In genomic region chr17:74852237-74853047, GRCh38 we compare ENCODE assay signal across 8 cellular contexts. TPM values are rescaled to one million over a fixed set of nuclear protein-coding genes. Genes with fewer than 3 reads are reported as not detected.
DNase-seq lines count a peak whose midpoint lies in the region; ATAC-seq and TF ChIP-seq lines count a peak whose summit lies in the region.

No MANE protein-coding gene starts in this region.

- 11% methylated on average over 52 of the region's 76 CpGs for WGBS in prostate gland

- H3K9me3 Mint-ChIP-seq in activated T-cell treated with anti-CD3 and anti-CD28 coated beads, Interleukin-2, amount 50 U/mL, for 24 hours, result no peaks in the 10 kb centered on the region
- H3K9me3 Mint-ChIP-seq in stimulated activated memory B cell treated with anti-CD40 and anti-IgM and Interleukin-4, amounts not matched to agents 10 μg/mL and 1 μg/mL and 100 μg/mL, for 72 hours, result no peaks in the 10 kb centered on the region

- no peak for TF ChIP-seq POLR2A in prostate gland (IDR thresholded peaks at IDR 0.05)

- peak; percentile 63 for ATAC-seq in stimulated activated memory B cell treated with anti-CD40 and anti-IgM and Interleukin-4, amounts not matched to agents 10 μg/mL and 1 μg/mL and 100 μg/mL, for 72 hours
- ATAC-seq in GM18870 (IDR thresholded peaks at IDR 0.05; ENCODE audit: unreplicated experiment) (no peak), HG02981 (IDR thresholded peaks at IDR 0.05; ENCODE audit: unreplicated experiment) (no peak)

- no peaks in the 10 kb centered on the region for H3K36me3 ChIP-seq in prostate gland

- no peaks in the 10 kb centered on the region for H3K9me3 ChIP-seq in prostate gland

- H3K4me3 Mint-ChIP-seq in activated T-cell treated with anti-CD3 and anti-CD28 coated beads, Interleukin-2, amount 50 U/mL, for 24 hours, result peak overlapping the region; percentile 73
- peak overlapping the region; percentile 45 for H3K4me3 Mint-ChIP-seq in stimulated activated memory B cell treated with anti-CD40 and anti-IgM and Interleukin-4, amounts not matched to agents 10 μg/mL and 1 μg/mL and 100 μg/mL, for 72 hours

- peak; percentile 65 for DNase-seq in AG08396 (ENCODE audit: low spot score)
- peak; percentile 79 for DNase-seq in NAMALWA (ENCODE audit: low spot score)
- DNase-seq in activated T-cell treated with anti-CD3 and anti-CD28 coated beads, Interleukin-2, amount 50 U/mL, for 24 hours, result peak; percentile 77
- DNase-seq in islet precursor cell, result peak; percentile 97
- no peak for DNase-seq in prostate gland (ENCODE audit: low spot score)

- no peaks in the 10 kb centered on the region for H3K36me3 Mint-ChIP-seq in activated T-cell treated with anti-CD3 and anti-CD28 coated beads, Interleukin-2, amount 50 U/mL, for 24 hours (ENCODE audit: low read depth)
- no peaks in the 10 kb centered on the region for H3K36me3 Mint-ChIP-seq in stimulated activated memory B cell treated with anti-CD40 and anti-IgM and Interleukin-4, amounts not matched to agents 10 μg/mL and 1 μg/mL and 100 μg/mL, for 72 hours

- H3K4me1 Mint-ChIP-seq in activated T-cell treated with anti-CD3 and anti-CD28 coated beads, Interleukin-2, amount 50 U/mL, for 24 hours (ENCODE audit: low read depth), result peaks cover 10% of the 10 kb centered on the region
- H3K4me1 Mint-ChIP-seq in stimulated activated memory B cell treated with anti-CD40 and anti-IgM and Interleukin-4, amounts not matched to agents 10 μg/mL and 1 μg/mL and 100 μg/mL, for 72 hours, result peaks cover 12% of the 10 kb centered on the region

- intact Hi-C loops in prostate gland (cut with DNase I), result no loop called here

- TF ChIP-seq CTCF in prostate gland (IDR thresholded peaks at IDR 0.05), result no peak

- H3K27me3 ChIP-seq in prostate gland (replicated peaks; ENCODE audit: insufficient read depth), result peaks cover 15% of the 10 kb centered on the region

- no peak overlapping the region for H3K27ac Mint-ChIP-seq in activated T-cell treated with anti-CD3 and anti-CD28 coated beads, Interleukin-2, amount 50 U/mL, for 24 hours
- no peak overlapping the region for H3K27ac Mint-ChIP-seq in stimulated activated memory B cell treated with anti-CD40 and anti-IgM and Interleukin-4, amounts not matched to agents 10 μg/mL and 1 μg/mL and 100 μg/mL, for 72 hours

- H3K4me3 ChIP-seq in prostate gland, result no peak overlapping the region

- H3K4me1 ChIP-seq in prostate gland (replicated peaks), result no peaks in the 10 kb centered on the region

- peaks cover 57% of the 10 kb centered on the region for H3K27me3 Mint-ChIP-seq in activated T-cell treated with anti-CD3 and anti-CD28 coated beads, Interleukin-2, amount 50 U/mL, for 24 hours
- peaks cover 88% of the 10 kb centered on the region for H3K27me3 Mint-ChIP-seq in stimulated activated memory B cell treated with anti-CD40 and anti-IgM and Interleukin-4, amounts not matched to agents 10 μg/mL and 1 μg/mL and 100 μg/mL, for 72 hours

- H3K27ac ChIP-seq in prostate gland, result no peak overlapping the region

RNA-seq across cellular contexts. Expression of gene GRIN2C, which starts 7.2 kb away (rescaled TPM):
- total RNA-seq in prostate gland, result 1 to 10 TPM in 1 of 2 donors, not detected in 1; 3.6 TPM

RNA-seq across cellular contexts. Expression of gene FDXR, which starts 20.4 kb away (rescaled TPM):
- total RNA-seq in prostate gland, result 100 to 1,000 TPM in 1 of 2 donors, 10 to 100 TPM in 1; 24.6 to 182 TPM

RNA-seq across cellular contexts. Expression of gene FADS6, which starts 41.0 kb away (rescaled TPM):
- total RNA-seq in prostate gland, result not detected
